Comparison of ENCODE assay signal across 8 cellular contexts in the genomic region with DNA sequence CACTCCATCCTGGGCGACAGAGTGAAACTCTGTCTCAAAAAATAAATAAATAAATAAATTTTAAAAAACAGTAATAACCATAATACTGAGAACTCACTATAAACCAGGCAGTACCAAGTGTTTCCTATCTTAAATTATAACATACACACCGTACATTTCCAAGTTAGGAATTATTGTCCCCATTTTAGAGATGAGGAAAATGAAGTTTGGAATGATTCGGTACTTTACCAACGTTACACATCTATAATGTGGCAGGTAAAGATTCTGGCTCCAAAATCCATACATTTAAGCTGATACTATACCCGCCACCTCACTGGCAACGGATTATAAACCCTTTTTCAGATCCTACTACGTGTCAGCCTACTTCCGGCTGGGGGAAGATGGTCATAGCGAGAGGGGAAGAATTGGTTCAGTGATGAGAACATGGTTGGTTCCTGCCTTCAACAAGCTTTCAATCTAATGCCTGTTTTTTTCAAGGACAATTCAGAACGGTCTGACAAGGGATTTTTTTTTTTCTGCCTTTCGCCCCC.
DNase-seq lines count a peak whose midpoint lies in the region; ATAC-seq and TF ChIP-seq lines count a peak whose summit lies in the region.
"Had no signal": no experiment of that assay in that cellular context is flagged by ENCODE, and none has a peak within 500 bp of the region (broad histone marks: within the 10 kb centered on the region; RNA-seq: fewer than 3 reads in every experiment).

No MANE protein-coding gene starts in this region.

- H3K9ac ChIP-seq in endodermal cell (ENCODE audit: extremely low read depth, low read length, poor library complexity, severe bottlenecking) = peak overlapping the region; percentile 60

- no peaks in the 10 kb centered on the region for H3K36me3 ChIP-seq in SJCRH30
- no peaks in the 10 kb centered on the region for H3K36me3 ChIP-seq in endodermal cell (ENCODE audit: control insufficient read depth, insufficient read depth, low read length)
- no peaks in the 10 kb centered on the region for H3K36me3 ChIP-seq in naive thymus-derived CD4-positive, alpha-beta T cell (ENCODE audit: control insufficient read depth in 2 of 3, insufficient read depth in 3 of 3, low read length in 3 of 3)
- no peaks in the 10 kb centered on the region for H3K36me3 ChIP-seq in tibial nerve

- peak overlapping the region; percentile 93 for H3K27ac Mint-ChIP-seq in endodermal cell
- peak overlapping the region in 7 of 9 donors; percentile 54 to 98 (median 80) for H3K27ac Mint-ChIP-seq in naive thymus-derived CD4-positive, alpha-beta T cell

- peaks cover 12% of the 10 kb centered on the region for H3K9me3 ChIP-seq in SJCRH30 (replicated peaks)
- H3K9me3 ChIP-seq in endodermal cell (ENCODE audit: control insufficient read depth, low read length) = peaks cover 45% of the 10 kb centered on the region
- H3K9me3 ChIP-seq in naive thymus-derived CD4-positive, alpha-beta T cell (ENCODE audit: control insufficient read depth in 2 of 3, low read length in 3 of 3) = no peaks in the 10 kb centered on the region
- peaks cover 0 to 14% (median 0%) of the 10 kb centered on the region in 4 donors for H3K9me3 ChIP-seq in tibial nerve

- TF ChIP-seq POLR2A in tibial nerve (IDR thresholded peaks at IDR 0.05) = no peak

- H3K4me3 ChIP-seq in SJCRH30 (no peak overlapping the region), endodermal cell (ENCODE audit: low read length) (peak overlapping the region; percentile 68), tibial nerve (peak overlapping the region in 1 of 4 donors; percentile 42)
- no peak overlapping the region for H3K4me3 ChIP-seq in naive thymus-derived CD4-positive, alpha-beta T cell (ENCODE audit: low read length)

- H3K4me1 Mint-ChIP-seq in endodermal cell = peaks cover 51% of the 10 kb centered on the region
- peaks cover 40 to 71% (median 66%) of the 10 kb centered on the region in 7 donors for H3K4me1 Mint-ChIP-seq in naive thymus-derived CD4-positive, alpha-beta T cell

- peak overlapping the region; percentile 31 for H3K4me3 Mint-ChIP-seq in endodermal cell
- peak overlapping the region in 2 of 10 donors; percentile 9 to 10 for H3K4me3 Mint-ChIP-seq in naive thymus-derived CD4-positive, alpha-beta T cell
- H3K4me3 Mint-ChIP-seq: activated naive CD4-positive, alpha-beta T cell treated with anti-CD3 and anti-CD28 coated beads for 36 hours had no signal

- TF ChIP-seq CTCF in endodermal cell (conservative IDR thresholded peaks at IDR 0.05) (no peak), tibial nerve (IDR thresholded peaks at IDR 0.05) (no peak)

- intact Hi-C loops in naive thymus-derived CD4-positive, alpha-beta T cell (cut with micrococcal nuclease) = loop anchor here (5.0 to 10.0 kb wide), 4 partner anchors 1305 to 1623 kb away; partner anchors contain the start of genes EPS8 (in 1 of the 2) and STRAP (in 1 of the 2)

- peaks cover 43% of the 10 kb centered on the region for H3K4me1 ChIP-seq in SJCRH30
- peaks cover 11% of the 10 kb centered on the region for H3K4me1 ChIP-seq in endodermal cell (ENCODE audit: control insufficient read depth, insufficient read depth, low read length)
- peaks cover 37 to 38% of the 10 kb centered on the region in 2 donors for H3K4me1 ChIP-seq in naive thymus-derived CD4-positive, alpha-beta T cell (ENCODE audit: control insufficient read depth in 2 of 2, insufficient read depth in 2 of 2, low read length in 2 of 2)
- peaks cover 0 to 55% (median 24%) of the 10 kb centered on the region in 4 donors for H3K4me1 ChIP-seq in tibial nerve

- H3K27me3 Mint-ChIP-seq in endodermal cell (ENCODE audit: insufficient read depth) = no peaks in the 10 kb centered on the region
- no peaks in the 10 kb centered on the region for H3K27me3 Mint-ChIP-seq in naive thymus-derived CD4-positive, alpha-beta T cell

- POLR2A ChIA-PET in naive thymus-derived CD4-positive, alpha-beta T cell (lab: Charles Lee) = interaction anchor here (0.5 to 1.2 kb wide), 3 partner anchors 98 to 512 kb away, joined by 3 read pairs; a partner anchor contains a TSS

- no peak for ATAC-seq in naive thymus-derived CD4-positive, alpha-beta T cell

- CTCF ChIA-PET in naive thymus-derived CD4-positive, alpha-beta T cell (lab: Charles Lee) = interaction anchor here (0.7 to 0.9 kb wide), 2 partner anchors 106 to 1525 kb away, joined by 3 read pairs; partner anchors contain the start of gene ATF7IP

- DNase-seq in SJCRH30 (no peak), endodermal cell (no peak), tibial nerve (ENCODE audit: low spot score in 2 of 2) (no peak), NCI-H1092 treated with DMSO at 0.1 percent for 48 hours (lab: John Stamatoyannopoulos, UW) (no peak), kidney tubule cell (ENCODE audit: low spot score) (no peak)
- DNase-seq in naive thymus-derived CD4-positive, alpha-beta T cell = no peak
- DNase-seq in activated CD8-positive, alpha-beta memory T cell treated with anti-CD3 and anti-CD28 coated beads, Interleukin-2, amount 50 U/mL, for 48 hours = no peak
- DNase-seq: activated naive CD4-positive, alpha-beta T cell treated with anti-CD3 and anti-CD28 coated beads for 36 hours had no signal

- H3K9me3 Mint-ChIP-seq in endodermal cell = peaks cover 58% of the 10 kb centered on the region
- H3K9me3 Mint-ChIP-seq in naive thymus-derived CD4-positive, alpha-beta T cell = peaks cover 0 to 36% (median 13%) of the 10 kb centered on the region in 11 donors

- 88 to 89% methylated on average over 8 to 10 of the region's 11 CpGs for WGBS in endodermal cell (ENCODE audit: insufficient coverage in 1 of 2, insufficient read length in 1 of 2), 2 experiments
- 78 to 80% methylated on average over 11 of the region's 11 CpGs for WGBS in tibial nerve, 2 donors

- no peaks in the 10 kb centered on the region for H3K27me3 ChIP-seq in SJCRH30
- no peaks in the 10 kb centered on the region for H3K27me3 ChIP-seq in endodermal cell (ENCODE audit: control insufficient read depth, insufficient read depth, low read length, poor library complexity, severe bottlenecking)
- H3K27me3 ChIP-seq in naive thymus-derived CD4-positive, alpha-beta T cell (ENCODE audit: control insufficient read depth in 2 of 2, insufficient read depth in 2 of 2, low read length in 2 of 2) = no peaks in the 10 kb centered on the region
- H3K27me3 ChIP-seq in tibial nerve = no peaks in the 10 kb centered on the region

- H3K27ac ChIP-seq in SJCRH30 = peak overlapping the region; percentile 99
- peak overlapping the region; percentile 99 for H3K27ac ChIP-seq in endodermal cell (ENCODE audit: low read depth, low read length)
- peak overlapping the region; percentile 11 for H3K27ac ChIP-seq in naive thymus-derived CD4-positive, alpha-beta T cell (ENCODE audit: low read depth, low read length)
- peak overlapping the region; percentile 79 to 95 (median 86) for H3K27ac ChIP-seq in tibial nerve

- peaks cover 19% of the 10 kb centered on the region for H3K36me3 Mint-ChIP-seq in endodermal cell (ENCODE audit: low read depth)
- H3K36me3 Mint-ChIP-seq in naive thymus-derived CD4-positive, alpha-beta T cell = peaks cover 0 to 56% (median 3%) of the 10 kb centered on the region in 5 donors

- no peak for TF ChIP-seq EP300 in tibial nerve (IDR thresholded peaks at IDR 0.05)

Comparison
In these comparisons a context has a peak if more than half of its experiments do, and no peak if none do; other contexts are left out.
1. H3K27ac ChIP-seq: peak in every context shown above with its lines; median percentile 99 in SJCRH30; 99 in endodermal cell; 86 in tibial nerve; 11 in naive thymus-derived CD4-positive, alpha-beta T cell.